10 cellular contexts compared by ENCODE assay signal in genomic region chr1:19676438-19676922, GRCh38. TPM values are rescaled to one million over a fixed set of nuclear protein-coding genes. Genes with fewer than 3 reads are reported as not detected.
DNase-seq lines count a peak whose midpoint lies in the region; ATAC-seq, FAIRE-seq and TF ChIP-seq lines count a peak whose summit lies in the region.
"Had no signal": no experiment of that assay in that cellular context is flagged by ENCODE, and none has a peak within 500 bp of the region (broad histone marks: within the 10 kb centered on the region; RNA-seq: fewer than 3 reads in every experiment).

No MANE protein-coding gene starts in this region.

- H3F3A ChIP-seq in neural progenitor cell (ENCODE audit: low read depth): no peaks in the 10 kb centered on the region

- H3K9me3 ChIP-seq in esophagus muscularis mucosa: no peaks in the 10 kb centered on the region
- H3K9me3 ChIP-seq in neural progenitor cell (ENCODE audit: low read depth): no peaks in the 10 kb centered on the region
- H3K9me3 ChIP-seq: tibial artery had no signal

- DNase-seq in GM12891 (ENCODE audit: insufficient read length, low spot score): peak; percentile 53
- peak; percentile 9 to 23 for DNase-seq in NOMO-1 (lab: John Stamatoyannopoulos, UW; ENCODE audit: unreplicated experiment in 2 of 2)
- peak; percentile 92 for DNase-seq in esophagus muscularis mucosa (ENCODE audit: extremely low spot score)
- DNase-seq in neural progenitor cell (ENCODE audit: low spot score): peak; percentile 92
- no peak for DNase-seq in amygdala (lab: John Stamatoyannopoulos, UW)
- no peak for DNase-seq in activated T-cell treated with anti-CD3 and anti-CD28 coated beads, Interleukin-2, amount 50 U/mL, for 72 hours
- no peak for DNase-seq in activated CD8-positive, alpha-beta memory T cell treated with anti-CD3 and anti-CD28 coated beads, Interleukin-2, amount 50 U/mL, for 4 hours

- 22% methylated on average over 11 of the region's 13 CpGs for WGBS in esophagus muscularis mucosa

- no peak overlapping the region for H3K4me3 ChIP-seq in esophagus muscularis mucosa
- H3K4me3 ChIP-seq in neural progenitor cell: no peak overlapping the region
- H3K4me3 ChIP-seq: tibial artery had no signal

- H3K9me3 Mint-ChIP-seq in neural progenitor cell: no peaks in the 10 kb centered on the region
- H3K9me3 Mint-ChIP-seq in activated T-cell treated with anti-CD3 and anti-CD28 coated beads, Interleukin-2, amount 50 U/mL, for 72 hours: no peaks in the 10 kb centered on the region

- H3K4me1 ChIP-seq in esophagus muscularis mucosa: no peaks in the 10 kb centered on the region
- no peaks in the 10 kb centered on the region for H3K4me1 ChIP-seq in neural progenitor cell
- H3K4me1 ChIP-seq: tibial artery had no signal

- H3K27me3 ChIP-seq in esophagus muscularis mucosa (peaks cover 0 to 33% (median 3%) of the 10 kb centered on the region in 4 donors), neural progenitor cell (peaks cover 18% of the 10 kb centered on the region)

- H3K79me2 ChIP-seq in neural progenitor cell (ENCODE audit: low read depth): no peaks in the 10 kb centered on the region

- peak; percentile 31 for FAIRE-seq in GM12891 (lab: Jason Lieb, UNC)

- H3K4me2 ChIP-seq in neural progenitor cell: no peak overlapping the region

- no peaks in the 10 kb centered on the region for H3K4me1 Mint-ChIP-seq in neural progenitor cell
- H3K4me1 Mint-ChIP-seq in activated T-cell treated with anti-CD3 and anti-CD28 coated beads, Interleukin-2, amount 50 U/mL, for 72 hours (ENCODE audit: low read depth): no peaks in the 10 kb centered on the region

- TF ChIP-seq POLR2A in GM12891 (IDR thresholded peaks at IDR 0.05; ENCODE audit: low read depth, low read length) (no peak), esophagus muscularis mucosa (IDR thresholded peaks at IDR 0.05; ENCODE audit: low read depth) (no peak)

- H3K4me3 Mint-ChIP-seq in neural progenitor cell: no peak overlapping the region
- no peak overlapping the region for H3K4me3 Mint-ChIP-seq in activated T-cell treated with anti-CD3 and anti-CD28 coated beads, Interleukin-2, amount 50 U/mL, for 72 hours

- peaks cover 13% of the 10 kb centered on the region for H3K27me3 Mint-ChIP-seq in neural progenitor cell (ENCODE audit: insufficient read depth, low read depth)
- peaks cover 27% of the 10 kb centered on the region for H3K27me3 Mint-ChIP-seq in activated T-cell treated with anti-CD3 and anti-CD28 coated beads, Interleukin-2, amount 50 U/mL, for 72 hours (ENCODE audit: low read depth)

- no peak overlapping the region for H2AFZ ChIP-seq in neural progenitor cell (replicated peaks)

- ATAC-seq in HG03280 (IDR thresholded peaks at IDR 0.05; ENCODE audit: unreplicated experiment): no peak
- ATAC-seq in activated T-cell treated with anti-CD3 and anti-CD28 coated beads, Interleukin-2, amount 50 U/mL, for 72 hours (replicated peaks in 1 of 2): no peak

- H3K36me3 Mint-ChIP-seq in neural progenitor cell: no peaks in the 10 kb centered on the region
- no peaks in the 10 kb centered on the region for H3K36me3 Mint-ChIP-seq in activated T-cell treated with anti-CD3 and anti-CD28 coated beads, Interleukin-2, amount 50 U/mL, for 72 hours (ENCODE audit: insufficient read depth in 2 of 2)

- H3K9ac ChIP-seq in neural progenitor cell: no peak overlapping the region

- intact Hi-C loops in esophagus muscularis mucosa (cut with DNase I): no loop called here

- TF ChIP-seq CTCF in esophagus muscularis mucosa (IDR thresholded peaks at IDR 0.05) (no peak), neural progenitor cell (IDR thresholded peaks at IDR 0.05) (no peak)

- TF ChIP-seq EP300 in esophagus muscularis mucosa (IDR thresholded peaks at IDR 0.05): no peak

- H3K27ac ChIP-seq in esophagus muscularis mucosa (replicated peaks in 1 of 4) (no peak overlapping the region), neural progenitor cell (no peak overlapping the region)
- H3K27ac ChIP-seq: tibial artery had no signal

- H3K36me3 ChIP-seq in esophagus muscularis mucosa (peaks cover 0 to under 1% (median 0%) of the 10 kb centered on the region in 4 donors), neural progenitor cell (no peaks in the 10 kb centered on the region)

- no peak overlapping the region for H3K27ac Mint-ChIP-seq in neural progenitor cell
- no peak overlapping the region for H3K27ac Mint-ChIP-seq in activated T-cell treated with anti-CD3 and anti-CD28 coated beads, Interleukin-2, amount 50 U/mL, for 72 hours

- H4K20me1 ChIP-seq in neural progenitor cell (ENCODE audit: low read depth): peaks cover 14% of the 10 kb centered on the region

TF ChIP-seq in GM12891, 5 proteins besides CTCF, POLR2A, EP300 and RAD21:
- TF ChIP-seq PAX5 (IDR thresholded peaks at IDR 0.05; ENCODE audit: insufficient read depth, low read length, severe bottlenecking) (no peak), TAF1 (IDR thresholded peaks at IDR 0.05; ENCODE audit: low read depth, low read length) (no peak), SPI1 (IDR thresholded peaks at IDR 0.05; ENCODE audit: low read depth, low read length) (no peak), POLR2AphosphoS5 (IDR thresholded peaks at IDR 0.05; ENCODE audit: low read depth, low read length) (no peak)

RNA-seq across cellular contexts. Expression of gene HTR6, which starts 11.8 kb away (rescaled TPM):
- polyA plus RNA-seq in GM12891 (2012; ENCODE audit: low read depth, missing spikeins): 0.32 TPM
- total RNA-seq in esophagus muscularis mucosa: not detected
- total RNA-seq in neural progenitor cell (ENCODE audit: low replicate concordance): 0.25 TPM in 1 of 2 replicates, not detected in the other
- total RNA-seq in activated T-cell treated with anti-CD3 and anti-CD28 coated beads, Interleukin-2, amount 50 U/mL, for 72 hours: under 1 TPM; 0.32 to 0.55 TPM
- total RNA-seq: activated CD8-positive, alpha-beta memory T cell treated with anti-CD3 and anti-CD28 coated beads for 36 hours had no signal

RNA-seq across cellular contexts. Expression of gene NBL1, which starts 32.4 kb away (rescaled TPM):
- 1.3 TPM for polyA plus RNA-seq in GM12891 (2012; ENCODE audit: low read depth, missing spikeins)
- total RNA-seq in esophagus muscularis mucosa (100 to 1,000 TPM; 194 to 469 (median 307) TPM), neural progenitor cell (ENCODE audit: low replicate concordance) (2.4 and 7.7 TPM in 2 replicates)
- total RNA-seq in activated T-cell treated with anti-CD3 and anti-CD28 coated beads, Interleukin-2, amount 50 U/mL, for 72 hours: 10 to 100 TPM; 22.4 to 51.9 TPM

Comparison
In these comparisons a context has a peak if more than half of its experiments do, and no peak if none do; other contexts are left out.
1. DNase-seq: peak in GM12891 (single experiment), NOMO-1 (2 of 2), esophagus muscularis mucosa (single experiment) and neural progenitor cell (single experiment); none in amygdala (0 of 56), activated T-cell treated with anti-CD3 and anti-CD28 coated beads, Interleukin-2, amount 50 U/mL, for 72 hours (0 of 2) and activated CD8-positive, alpha-beta memory T cell treated with anti-CD3 and anti-CD28 coated beads, Interleukin-2, amount 50 U/mL, for 4 hours (single experiment).